ENCODE assay signal across 9 cellular contexts in the genomic region with DNA sequence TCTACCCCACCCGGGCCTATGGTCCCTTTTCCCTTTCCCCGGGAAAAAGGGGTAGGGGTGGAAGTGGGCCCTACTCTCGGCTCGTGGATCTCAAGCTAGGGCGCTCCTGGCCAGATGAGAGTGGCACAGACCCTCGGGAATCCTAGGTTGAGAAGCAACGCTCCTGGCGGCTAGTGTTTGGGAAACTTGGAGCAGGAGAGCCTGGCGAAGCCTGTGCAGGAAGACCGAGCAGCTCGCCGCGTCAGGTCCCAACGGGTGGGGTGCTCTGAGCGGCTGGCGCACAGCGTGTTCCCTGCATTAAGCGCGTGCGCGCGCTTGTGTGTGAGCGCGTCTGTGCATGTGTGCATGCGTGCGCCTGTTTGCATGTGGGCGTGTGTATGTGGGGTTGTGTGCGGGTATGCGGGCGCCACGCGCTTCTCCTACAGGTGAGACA. TPM values are rescaled to one million over a fixed set of nuclear protein-coding genes. Genes with fewer than 3 reads are reported as not detected.
DNase-seq lines count a peak whose midpoint lies in the region; ATAC-seq and TF ChIP-seq lines count a peak whose summit lies in the region.
"Had no signal": no experiment of that assay in that cellular context is flagged by ENCODE, and none has a peak within 500 bp of the region (broad histone marks: within the 10 kb centered on the region; RNA-seq: fewer than 3 reads in every experiment).

No MANE protein-coding gene starts in this region.

- no peak for TF ChIP-seq POLR2A in body of pancreas (IDR thresholded peaks at IDR 0.05)

- intact Hi-C loops in body of pancreas (cut with DNase I): loop anchor here (10.0 kb wide), 1 partner anchor 48 kb away; no protein-coding TSS in a partner anchor

- peaks cover 10% of the 10 kb centered on the region for H3K27me3 ChIP-seq in GM06990 (replicated peaks; ENCODE audit: control insufficient read depth, insufficient read depth, low read length)
- peaks cover 100% of the 10 kb centered on the region for H3K27me3 ChIP-seq in H7 (ENCODE audit: control insufficient read depth, insufficient read depth, low read length)
- peaks cover 0 to 23% of the 10 kb centered on the region in 2 donors for H3K27me3 ChIP-seq in body of pancreas
- H3K27me3 ChIP-seq: SJSA1 had no signal

- H3K4me3 ChIP-seq in GM06990 (replicated peaks; ENCODE audit: low read depth, low read length) (peak overlapping the region; percentile 30), H7 (ENCODE audit: insufficient read depth, low read depth, low read length) (peak overlapping the region; percentile 43), body of pancreas (no peak overlapping the region)
- H3K4me3 ChIP-seq: SJSA1 had no signal

- 4 to 5% methylated on average over 16 to 32 of the region's 32 CpGs for WGBS in body of pancreas, 2 donors

- TF ChIP-seq CTCF in GM06990 (IDR thresholded peaks at IDR 0.05; ENCODE audit: insufficient read depth, low read length, poor library complexity, severe bottlenecking) (no peak), body of pancreas (IDR thresholded peaks at IDR 0.05) (no peak)

- H3K36me3 ChIP-seq in GM06990 (ENCODE audit: control insufficient read depth, insufficient read depth, low read length) (no peaks in the 10 kb centered on the region), H7 (replicated peaks; ENCODE audit: control insufficient read depth, insufficient read depth, low read length) (no peaks in the 10 kb centered on the region), body of pancreas (replicated peaks in 1 of 2; ENCODE audit: insufficient read depth in 1 of 2, low read depth in 2 of 2) (no peaks in the 10 kb centered on the region)
- H3K36me3 ChIP-seq: SJSA1 had no signal

- ATAC-seq in SK-N-SH treated with all-trans-retinoic acid at 6 μM for 48 hours: peak; percentile 84
- no peak for ATAC-seq in body of pancreas

- H3K27ac ChIP-seq in body of pancreas: no peak overlapping the region
- H3K27ac ChIP-seq: SJSA1 had no signal

- no peaks in the 10 kb centered on the region for H3K9me3 ChIP-seq in body of pancreas
- H3K9me3 ChIP-seq: SJSA1 had no signal

- DNase-seq in GM06990 (ENCODE audit: extremely low read depth, insufficient read length) (no peak), H7 (peak; percentile 78), body of pancreas (peak in 3 of 4 donors; percentile 33 to 40 (median 37)), left kidney (ENCODE audit: low read depth, low spot score) (peak; percentile 85), kidney tubule cell (ENCODE audit: low spot score) (no peak), SHP77 treated with DMSO at 0.1 percent for 48 hours (lab: John Stamatoyannopoulos, UW) (no peak)
- DNase-seq in stimulated activated naive CD4-positive, alpha-beta T cell (lab: John Stamatoyannopoulos, UW): peak; percentile 17 to 61 (median 38)

- H3K4me1 ChIP-seq in body of pancreas: peaks cover 41% of the 10 kb centered on the region
- H3K4me1 ChIP-seq: SJSA1 had no signal

TF ChIP-seq in SK-N-SH treated with all-trans-retinoic acid at 6 μM for 48 hours, 23 proteins besides CTCF, POLR2A, EP300 and RAD21:
- TF ChIP-seq CSDC2 (CRISPR knock-in tag; IDR thresholded peaks at IDR 0.05) (no peak), BACH2 (CRISPR knock-in tag; IDR thresholded peaks at IDR 0.05; ENCODE audit: borderline replicate concordance) (no peak), ISL1 (CRISPR knock-in tag; IDR thresholded peaks at IDR 0.05) (no peak), ZNF70 (CRISPR knock-in tag; IDR thresholded peaks at IDR 0.05) (no peak), OSR1 (CRISPR knock-in tag; IDR thresholded peaks at IDR 0.05) (no peak), ZC3H10 (CRISPR knock-in tag; IDR thresholded peaks at IDR 0.05) (no peak), RARB (CRISPR knock-in tag; IDR thresholded peaks at IDR 0.05) (no peak), ZFP30 (CRISPR knock-in tag; IDR thresholded peaks at IDR 0.05) (no peak), GLIS3 (CRISPR knock-in tag; IDR thresholded peaks at IDR 0.05) (no peak), ARNTL (CRISPR knock-in tag; IDR thresholded peaks at IDR 0.05; ENCODE audit: borderline replicate concordance, low read depth) (no peak), CREB5 (CRISPR knock-in tag; IDR thresholded peaks at IDR 0.05; ENCODE audit: low read depth) (no peak), ESRRG (CRISPR knock-in tag; IDR thresholded peaks at IDR 0.05) (no peak), TCF4 (CRISPR knock-in tag; IDR thresholded peaks at IDR 0.05; ENCODE audit: borderline replicate concordance) (no peak), CSRNP3 (CRISPR knock-in tag; IDR thresholded peaks at IDR 0.05) (no peak), SNAI2 (CRISPR knock-in tag; IDR thresholded peaks at IDR 0.05) (no peak), ZNF8 (CRISPR knock-in tag; IDR thresholded peaks at IDR 0.05) (no peak)

RNA-seq across cellular contexts. Expression of gene FLI1, which starts 7.1 kb away (rescaled TPM):
- total RNA-seq in H7 (2014; rRNA removed; shearing (Covaris generic)): 4.0 and 6.9 TPM in 2 replicates
- 1 to 10 TPM; 2.6 to 4.4 TPM for total RNA-seq in body of pancreas

Comparison
In these comparisons a context has a peak if more than half of its experiments do, and no peak if none do; other contexts are left out.
1. DNase-seq: peak in H7 (single experiment), body of pancreas (3 of 4), left kidney (single experiment) and stimulated activated naive CD4-positive, alpha-beta T cell (6 of 6); none in GM06990 (single experiment), kidney tubule cell (single experiment) and SHP77 treated with DMSO at 0.1 percent for 48 hours (single experiment).
2. H3K4me3 ChIP-seq: peak in GM06990 (single experiment) and H7 (single experiment); none in body of pancreas (0 of 2).